Comparison of ENCODE assay signal across 18 cellular contexts in genomic region chr12:116304621-116305020, GRCh38.
"Had no signal": no experiment of that assay in that cellular context is flagged by ENCODE, and none has a peak within 500 bp of the region (broad histone marks: within the 10 kb centered on the region; RNA-seq: fewer than 3 reads in every experiment).

No MANE protein-coding gene starts in this region.

- H3K36me3 Mint-ChIP-seq: IgD-negative memory B cell had no signal

- H3K4me3 Mint-ChIP-seq: IgD-negative memory B cell had no signal

- H3K4me3 ChIP-seq: MG63, SJSA1, SK-N-MC had no signal

- DNase-seq: Karpas-422, MG63, NCI-H1092, NCI-H1105 treated with DMSO at 0.1 percent for 48 hours, NCI-H1417 treated with DMSO at 0.1 percent for 48 hours, NCI-H146, NCI-H1694 treated with DMSO at 0.1 percent for 48 hours, NCI-H2029, NCI-H2081 treated with DMSO at 0.1 percent for 48 hours, NCI-H2171, NCI-H446, NCI-H510A, NCI-H524 treated with DMSO at 0.1 percent for 48 hours, Right ventricle myocardium superior, RPMI8226 had no signal

- H3K4me1 ChIP-seq: SJSA1 had no signal

- H3K36me3 ChIP-seq: MG63, SJSA1 had no signal

- H3K27ac Mint-ChIP-seq: IgD-negative memory B cell had no signal

- H3K27ac ChIP-seq: SJSA1, SK-N-MC had no signal
